In the genomic region with DNA sequence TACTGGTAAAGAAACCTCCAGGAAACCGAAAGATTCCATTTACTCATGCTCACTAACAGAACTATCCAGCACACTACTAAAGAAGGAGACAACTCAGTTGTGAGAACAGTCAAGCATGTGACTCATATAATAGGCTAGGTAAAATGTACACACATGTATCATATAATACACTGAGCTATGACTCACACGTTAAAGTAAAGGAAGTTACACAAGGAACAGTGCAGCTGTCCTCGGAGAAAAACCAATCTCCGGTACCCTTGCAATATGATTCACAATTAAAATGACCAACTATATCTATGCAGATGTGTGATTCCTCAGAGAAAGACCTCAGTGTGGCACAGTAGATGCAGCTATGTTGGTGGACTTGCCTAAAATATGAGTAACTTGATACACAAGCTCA, we compare ENCODE assay signal across 9 cellular contexts.
A peak's percentile ranks its signal among the peaks of the same experiment; 100 is the strongest.
DNase-seq lines count a peak whose midpoint lies in the region; ATAC-seq and TF ChIP-seq lines count a peak whose summit lies in the region.
"Had no signal": no experiment of that assay in that cellular context is flagged by ENCODE, and none has a peak within 500 bp of the region (broad histone marks: within the 10 kb centered on the region; RNA-seq: fewer than 3 reads in every experiment).

No MANE protein-coding gene starts in this region.

- no peak overlapping the region for H3K4me3 Mint-ChIP-seq in activated naive CD4-positive, alpha-beta T cell treated with anti-CD3 and anti-CD28 coated beads, Interleukin-2, amount 10 ng/mL, durations not matched to agents 7 days and 5 days

- peak overlapping the region in 3 of 8 donors; percentile 16 to 55 (median 45) for H3K27ac ChIP-seq in spleen

- no peaks in the 10 kb centered on the region for H3K9me3 Mint-ChIP-seq in activated naive CD4-positive, alpha-beta T cell treated with anti-CD3 and anti-CD28 coated beads, Interleukin-2, amount 10 ng/mL, durations not matched to agents 7 days and 5 days

- H3K4me1 ChIP-seq in spleen: peaks cover 0 to 7% (median 0%) of the 10 kb centered on the region in 6 donors

- H3K4me1 Mint-ChIP-seq in activated naive CD4-positive, alpha-beta T cell treated with anti-CD3 and anti-CD28 coated beads, Interleukin-2, amount 10 ng/mL, durations not matched to agents 7 days and 5 days: no peaks in the 10 kb centered on the region

- intact Hi-C loops in spleen (cut with DNase I; ENCODE audit: low total_unique reads): no loop called here

- no peaks in the 10 kb centered on the region for H3K27me3 Mint-ChIP-seq in activated naive CD4-positive, alpha-beta T cell treated with anti-CD3 and anti-CD28 coated beads, Interleukin-2, amount 10 ng/mL, durations not matched to agents 7 days and 5 days

- H3K36me3 Mint-ChIP-seq in activated naive CD4-positive, alpha-beta T cell treated with anti-CD3 and anti-CD28 coated beads, Interleukin-2, amount 10 ng/mL, durations not matched to agents 7 days and 5 days: peaks cover 31% of the 10 kb centered on the region

- no peak for ATAC-seq in HG03280 (IDR thresholded peaks at IDR 0.05; ENCODE audit: unreplicated experiment)

- no peak for TF ChIP-seq CTCF in fibroblast of mammary gland (conservative IDR thresholded peaks at IDR 0.05; ENCODE audit: control insufficient read depth, insufficient read depth, low read depth, low read length)
- no peak for TF ChIP-seq CTCF in spleen (IDR thresholded peaks at IDR 0.05 in 8 of 11, conservative IDR thresholded peaks at IDR 0.05 in 3 of 11)

- DNase-seq in activated naive CD4-positive, alpha-beta T cell treated with anti-CD3 and anti-CD28 coated beads, Interleukin-2, amount 10 ng/mL, durations not matched to agents 7 days and 5 days: no peak
- DNase-seq in activated naive CD4-positive, alpha-beta T cell treated with Interleukin-2 at 50 U/mL for 16 hours: no peak
- DNase-seq in RPMI7951 (ENCODE audit: low read depth): peak; percentile 95
- peak; percentile 98 for DNase-seq in fibroblast of mammary gland (ENCODE audit: low read depth)
- DNase-seq in stromal cell of bone marrow (ENCODE audit: low read depth): peak; percentile 81
- no peak for DNase-seq in T-helper 9 cell
- no peak for DNase-seq in spleen
- DNase-seq: stimulated activated CD4-positive, alpha-beta T cell treated with anti-CD3 and anti-CD28 coated beads, Interleukin-2, amount 100 ng/mL, for 24 hours had no signal

- H3K4me3 ChIP-seq in fibroblast of mammary gland (ENCODE audit: control insufficient read depth, low read depth, low read length): peak overlapping the region; percentile 19
- no peak overlapping the region for H3K4me3 ChIP-seq in spleen

- H3K27ac Mint-ChIP-seq in activated naive CD4-positive, alpha-beta T cell treated with anti-CD3 and anti-CD28 coated beads, Interleukin-2, amount 10 ng/mL, durations not matched to agents 7 days and 5 days: peak overlapping the region; percentile 25

- no peaks in the 10 kb centered on the region for H3K27me3 ChIP-seq in spleen (replicated peaks in 1 of 7)

- no peak for TF ChIP-seq POLR2A in spleen (IDR thresholded peaks at IDR 0.05)

- WGBS in spleen, 5 donors: 66 to 83% (median 72%) methylated on average over 4 of the region's 4 CpGs

- no peaks in the 10 kb centered on the region for H3K9me3 ChIP-seq in spleen

- CTCF ChIA-PET in activated naive CD4-positive, alpha-beta T cell treated with anti-CD3 and anti-CD28 coated beads, Interleukin-2, amount 10 ng/mL, durations not matched to agents 7 days and 5 days (lab: Charles Lee): interaction anchor here (1.1 kb wide), 1 partner anchor 14 kb away, joined by 3 read pairs; no protein-coding TSS in a partner anchor

- H3K36me3 ChIP-seq in spleen: peaks cover 0 to 93% (median 22%) of the 10 kb centered on the region in 6 donors

Comparison
In these comparisons a context has a peak if more than half of its experiments do, and no peak if none do; other contexts are left out.
1. DNase-seq: peak in RPMI7951 (single experiment), fibroblast of mammary gland (single experiment) and stromal cell of bone marrow (single experiment); none in activated naive CD4-positive, alpha-beta T cell treated with anti-CD3 and anti-CD28 coated beads, Interleukin-2, amount 10 ng/mL, durations not matched to agents 7 days and 5 days (single experiment), activated naive CD4-positive, alpha-beta T cell treated with Interleukin-2 at 50 U/mL for 16 hours (single experiment), T-helper 9 cell (single experiment) and spleen (single experiment).